Comparison of ENCODE assay signal across 12 cellular contexts in the genomic region with DNA sequence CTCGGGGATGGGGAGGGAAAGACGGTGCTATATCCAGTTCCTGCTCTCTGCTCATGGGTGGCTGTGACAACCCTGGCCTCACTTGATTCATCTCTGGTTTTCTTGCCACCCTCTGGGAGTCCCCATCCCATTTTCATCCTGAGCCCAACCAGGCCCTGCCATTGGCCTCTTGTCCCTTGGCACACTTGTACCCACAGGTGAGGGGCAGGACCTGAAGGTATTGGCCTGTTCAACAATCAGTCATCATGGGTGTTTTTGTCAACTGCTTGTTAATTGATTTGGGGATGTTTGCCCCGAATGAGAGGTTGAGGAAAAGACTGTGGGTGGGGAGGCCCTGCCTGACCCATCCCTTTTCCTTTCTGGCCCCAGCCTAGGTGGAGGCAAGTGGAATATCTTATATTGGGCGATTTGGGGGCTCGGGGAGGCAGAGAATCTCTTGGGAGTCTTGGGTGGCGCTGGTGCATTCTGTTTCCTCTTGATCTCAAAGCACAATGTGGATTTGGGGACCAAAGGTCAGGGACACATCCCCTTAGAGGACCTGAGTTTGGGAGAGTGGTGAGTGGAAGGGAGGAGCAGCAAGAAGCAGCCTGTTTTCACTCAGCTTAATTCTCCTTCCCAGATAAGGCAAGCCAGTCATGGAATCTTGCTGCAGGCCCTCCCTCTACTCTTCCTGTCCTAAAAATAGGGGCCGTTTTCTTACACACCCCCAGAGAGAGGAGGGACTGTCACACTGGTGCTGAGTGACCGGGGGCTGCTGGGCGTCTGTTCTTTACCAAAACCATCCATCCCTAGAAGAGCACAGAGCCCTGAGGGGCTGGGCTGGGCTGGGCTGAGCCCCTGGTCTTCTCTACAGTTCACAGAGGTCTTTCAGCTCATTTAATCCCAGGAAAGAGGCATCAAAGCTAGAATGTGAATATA. TPM values are rescaled to one million over a fixed set of nuclear protein-coding genes. Genes with fewer than 3 reads are reported as not detected.
DNase-seq lines count a peak whose midpoint lies in the region; ATAC-seq and TF ChIP-seq lines count a peak whose summit lies in the region.
"Had no signal": no experiment of that assay in that cellular context is flagged by ENCODE, and none has a peak within 500 bp of the region (broad histone marks: within the 10 kb centered on the region; RNA-seq: fewer than 3 reads in every experiment).

No MANE protein-coding gene starts in this region.

- CTCF ChIA-PET in activated naive CD4-positive, alpha-beta T cell treated with anti-CD3 and anti-CD28 coated beads, Interleukin-2, amount 10 ng/mL, durations not matched to agents 7 days and 5 days (lab: Charles Lee), result interaction anchor here (0.5 to 1.0 kb wide), 2 partner anchors 11 to 497 kb away, joined by 3 read pairs; no protein-coding TSS in a partner anchor

- no peak for ATAC-seq in natural killer cell
- no peak for ATAC-seq in HG02623 (IDR thresholded peaks at IDR 0.05; ENCODE audit: unreplicated experiment)
- ATAC-seq: esophagus mucosa had no signal

- no peak for TF ChIP-seq POLR2A in prostate gland (IDR thresholded peaks at IDR 0.05)

- peak; percentile 14 for DNase-seq in activated naive CD4-positive, alpha-beta T cell treated with anti-CD3 and anti-CD28 coated beads, Interleukin-2, amount 10 ng/mL, durations not matched to agents 7 days and 5 days
- no peak for DNase-seq in activated naive CD4-positive, alpha-beta T cell (lab: John Stamatoyannopoulos, UW)
- DNase-seq in coronary artery (ENCODE audit: low spot score) (peak; percentile 75), natural killer cell (no peak), GOT3 (lab: John Stamatoyannopoulos, UW) (no peak), prostate gland (ENCODE audit: low spot score) (no peak)
- DNase-seq: NCI-H1092, substantia nigra had no signal

- H3K36me3 ChIP-seq in urinary bladder (ENCODE audit: insufficient read depth) (peaks cover 11% of the 10 kb centered on the region), prostate gland (peaks cover 0 to 4% of the 10 kb centered on the region in 2 donors)

- 37% methylated on average over 9 of the region's 9 CpGs for WGBS in urinary bladder
- 70% methylated on average over 9 of the region's 9 CpGs for WGBS in prostate gland

- H3K4me1 ChIP-seq in urinary bladder (ENCODE audit: insufficient read depth), result no peaks in the 10 kb centered on the region
- H3K4me1 ChIP-seq in prostate gland (replicated peaks), result no peaks in the 10 kb centered on the region

- peaks cover 45% of the 10 kb centered on the region for H3K36me3 Mint-ChIP-seq in activated naive CD4-positive, alpha-beta T cell treated with anti-CD3 and anti-CD28 coated beads, Interleukin-2, amount 10 ng/mL, durations not matched to agents 7 days and 5 days
- no peaks in the 10 kb centered on the region for H3K36me3 Mint-ChIP-seq in natural killer cell

- no peak for TF ChIP-seq CTCF in coronary artery (IDR thresholded peaks at IDR 0.05)
- no peak for TF ChIP-seq CTCF in natural killer cell (IDR thresholded peaks at IDR 0.05)
- no peak for TF ChIP-seq CTCF in prostate gland (IDR thresholded peaks at IDR 0.05)

- no peaks in the 10 kb centered on the region for H3K9me3 Mint-ChIP-seq in activated naive CD4-positive, alpha-beta T cell treated with anti-CD3 and anti-CD28 coated beads, Interleukin-2, amount 10 ng/mL, durations not matched to agents 7 days and 5 days
- no peaks in the 10 kb centered on the region for H3K9me3 Mint-ChIP-seq in natural killer cell

- H3K4me3 ChIP-seq in coronary artery, result no peak overlapping the region
- H3K4me3 ChIP-seq in urinary bladder (ENCODE audit: low read depth, low read length), result no peak overlapping the region
- H3K4me3 ChIP-seq in prostate gland, result no peak overlapping the region

- H3K27ac Mint-ChIP-seq in activated naive CD4-positive, alpha-beta T cell treated with anti-CD3 and anti-CD28 coated beads, Interleukin-2, amount 10 ng/mL, durations not matched to agents 7 days and 5 days, result peak overlapping the region; percentile 24
- peak overlapping the region; percentile 58 to 78 for H3K27ac Mint-ChIP-seq in natural killer cell

- H3K27me3 Mint-ChIP-seq in activated naive CD4-positive, alpha-beta T cell treated with anti-CD3 and anti-CD28 coated beads, Interleukin-2, amount 10 ng/mL, durations not matched to agents 7 days and 5 days, result no peaks in the 10 kb centered on the region
- H3K27me3 Mint-ChIP-seq in natural killer cell (ENCODE audit: low read depth in 2 of 2), result no peaks in the 10 kb centered on the region

- intact Hi-C loops in natural killer cell (cut with micrococcal nuclease) (no loop called here), prostate gland (cut with DNase I) (no loop called here)

- peaks cover 23% of the 10 kb centered on the region for H3K4me1 Mint-ChIP-seq in activated naive CD4-positive, alpha-beta T cell treated with anti-CD3 and anti-CD28 coated beads, Interleukin-2, amount 10 ng/mL, durations not matched to agents 7 days and 5 days
- H3K4me1 Mint-ChIP-seq in natural killer cell, result peaks cover 28 to 57% of the 10 kb centered on the region in 2 donors

- H3K27me3 ChIP-seq in prostate gland (replicated peaks; ENCODE audit: insufficient read depth), result no peaks in the 10 kb centered on the region

- H3K27ac ChIP-seq in coronary artery (peak overlapping the region; percentile 79 to 90), urinary bladder (ENCODE audit: low read depth) (peak overlapping the region; percentile 15), prostate gland (no peak overlapping the region)

- no peaks in the 10 kb centered on the region for H3K9me3 ChIP-seq in prostate gland

- no peak overlapping the region for H3K4me3 Mint-ChIP-seq in activated naive CD4-positive, alpha-beta T cell treated with anti-CD3 and anti-CD28 coated beads, Interleukin-2, amount 10 ng/mL, durations not matched to agents 7 days and 5 days
- H3K4me3 Mint-ChIP-seq in natural killer cell, result no peak overlapping the region

RNA-seq across cellular contexts. Expression of gene FBXO47, which starts 46.6 kb away (rescaled TPM):
- total RNA-seq in natural killer cell (not detected), urinary bladder (not detected), prostate gland (1 to 10 TPM in 1 of 2 donors, not detected in 1; 5.1 TPM)
- polyA plus RNA-seq in urinary bladder, result not detected
- total RNA-seq: esophagus mucosa, kidney epithelial cell had no signal

RNA-seq across cellular contexts. Expression of gene LASP1, which starts 50.8 kb away (rescaled TPM):
- total RNA-seq in natural killer cell (100 to 1,000 TPM; 293 to 363 (median 340) TPM), urinary bladder (69.4 TPM), prostate gland (10 to 100 TPM; 61.8 to 93.4 TPM)
- 50.3 TPM for polyA plus RNA-seq in urinary bladder

Comparison
In these comparisons a context has a peak if more than half of its experiments do, and no peak if none do; other contexts are left out.
1. DNase-seq: peak in activated naive CD4-positive, alpha-beta T cell treated with anti-CD3 and anti-CD28 coated beads, Interleukin-2, amount 10 ng/mL, durations not matched to agents 7 days and 5 days (single experiment) and coronary artery (single experiment); none in activated naive CD4-positive, alpha-beta T cell (0 of 4), natural killer cell (single experiment), GOT3 (single experiment) and prostate gland (single experiment).
2. H3K27ac ChIP-seq: peak in coronary artery (2 of 2) and urinary bladder (single experiment); none in prostate gland (0 of 2).